Comparison of ENCODE assay signal across 6 cellular contexts in genomic region chr1:44820328-44820944, GRCh38. TPM values are rescaled to one million over a fixed set of nuclear protein-coding genes. Genes with fewer than 3 reads are reported as not detected.
A peak's percentile ranks its signal among the peaks of the same experiment; 100 is the strongest.
DNase-seq lines count a peak whose midpoint lies in the region; TF ChIP-seq lines count a peak whose summit lies in the region.

No MANE protein-coding gene starts in this region.

- DNase-seq in GM06990 (ENCODE audit: extremely low read depth, insufficient read length) (peak; percentile 86), NCI-H510A treated with DMSO at 0.1 percent for 48 hours (lab: John Stamatoyannopoulos, UW) (no peak), occipital lobe (lab: John Stamatoyannopoulos, UW) (no peak), GM19238 (ENCODE audit: insufficient read length, low spot score) (no peak)
- DNase-seq in activated naive CD8-positive, alpha-beta T cell treated with anti-CD3 and anti-CD28 coated beads for 36 hours, result no peak

- peaks cover 32% of the 10 kb centered on the region for H3K4me1 Mint-ChIP-seq in activated naive CD8-positive, alpha-beta T cell treated with anti-CD3 and anti-CD28 coated beads for 36 hours

- H3K4me3 Mint-ChIP-seq in activated naive CD8-positive, alpha-beta T cell treated with anti-CD3 and anti-CD28 coated beads for 36 hours, result peak overlapping the region; percentile 89

- no peaks in the 10 kb centered on the region for H3K9me3 ChIP-seq in mononuclear cell (ENCODE audit: low read depth, low read length)

- H3K9me3 Mint-ChIP-seq in activated naive CD8-positive, alpha-beta T cell treated with anti-CD3 and anti-CD28 coated beads for 36 hours, result no peaks in the 10 kb centered on the region

- TF ChIP-seq CTCF in GM06990 (IDR thresholded peaks at IDR 0.05; ENCODE audit: insufficient read depth, low read length, poor library complexity, severe bottlenecking), result no peak

- H3K4me1 ChIP-seq in mononuclear cell (ENCODE audit: insufficient read depth, low read length), result peaks cover 27% of the 10 kb centered on the region

- H3K36me3 Mint-ChIP-seq in activated naive CD8-positive, alpha-beta T cell treated with anti-CD3 and anti-CD28 coated beads for 36 hours, result no peaks in the 10 kb centered on the region

- no peaks in the 10 kb centered on the region for H3K36me3 ChIP-seq in GM06990 (ENCODE audit: control insufficient read depth, insufficient read depth, low read length)

- H3K27me3 ChIP-seq in GM06990 (replicated peaks; ENCODE audit: control insufficient read depth, insufficient read depth, low read length), result no peaks in the 10 kb centered on the region
- no peaks in the 10 kb centered on the region for H3K27me3 ChIP-seq in mononuclear cell (ENCODE audit: insufficient read depth, low read length)

- peak overlapping the region; percentile 100 for H3K27ac Mint-ChIP-seq in activated naive CD8-positive, alpha-beta T cell treated with anti-CD3 and anti-CD28 coated beads for 36 hours

- H3K27me3 Mint-ChIP-seq in activated naive CD8-positive, alpha-beta T cell treated with anti-CD3 and anti-CD28 coated beads for 36 hours, result no peaks in the 10 kb centered on the region

- H3K4me3 ChIP-seq in GM06990 (replicated peaks; ENCODE audit: low read depth, low read length) (peak overlapping the region; percentile 63), mononuclear cell (ENCODE audit: low read length) (peak overlapping the region; percentile 47)

RNA-seq across cellular contexts. Expression of gene BTBD19, which starts 12.1 kb away (rescaled TPM):
- total RNA-seq in activated naive CD8-positive, alpha-beta T cell treated with anti-CD3 and anti-CD28 coated beads for 36 hours, result 1 to 10 TPM; 6.0 to 8.1 TPM
- total RNA-seq in mononuclear cell (8.7 TPM), occipital lobe (0.47 TPM)

RNA-seq across cellular contexts. Expression of gene DYNLT4, which starts 13.3 kb away (rescaled TPM):
- total RNA-seq in activated naive CD8-positive, alpha-beta T cell treated with anti-CD3 and anti-CD28 coated beads for 36 hours, result 1 to 10 TPM in 1 of 2 experiments, under 1 TPM in 1; 0.70 to 1.0 TPM
- total RNA-seq in mononuclear cell (4.6 TPM), occipital lobe (not detected)

RNA-seq across cellular contexts. Expression of gene PLK3, which starts 20.3 kb away (rescaled TPM):
- total RNA-seq in activated naive CD8-positive, alpha-beta T cell treated with anti-CD3 and anti-CD28 coated beads for 36 hours, result 10 to 100 TPM; 53.3 to 57.1 TPM
- total RNA-seq in mononuclear cell (224 TPM), occipital lobe (10.0 TPM)

RNA-seq across cellular contexts. Expression of gene PTCH2, which starts 22.6 kb away (rescaled TPM):
- 1 to 10 TPM; 1.0 to 1.4 TPM for total RNA-seq in activated naive CD8-positive, alpha-beta T cell treated with anti-CD3 and anti-CD28 coated beads for 36 hours
- 0.52 TPM for total RNA-seq in mononuclear cell
- 1.4 TPM for total RNA-seq in occipital lobe

RNA-seq across cellular contexts. Expression of gene BEST4, which starts 32.5 kb away (rescaled TPM):
- 1 to 10 TPM; 1.5 to 1.8 TPM for total RNA-seq in activated naive CD8-positive, alpha-beta T cell treated with anti-CD3 and anti-CD28 coated beads for 36 hours
- total RNA-seq in mononuclear cell, result 0.21 TPM
- total RNA-seq in occipital lobe, result 0.16 TPM
